In genomic region chr12:110921262-110921661, GRCh38 we compare ENCODE assay signal across 21 cellular contexts. TPM values are rescaled to one million over a fixed set of nuclear protein-coding genes. Genes with fewer than 3 reads are reported as not detected.
DNase-seq lines count a peak whose midpoint lies in the region; ATAC-seq, FAIRE-seq and TF ChIP-seq lines count a peak whose summit lies in the region.
"Had no signal": no experiment of that assay in that cellular context is flagged by ENCODE, and none has a peak within 500 bp of the region (broad histone marks: within the 10 kb centered on the region; RNA-seq: fewer than 3 reads in every experiment).

No MANE protein-coding gene starts in this region.

- intact Hi-C loops in lower leg skin (cut with DNase I; ENCODE audit: low total_unique reads): loop anchor here (10.0 kb wide), 1 partner anchor 374 kb away; no protein-coding TSS in a partner anchor

- no peak for FAIRE-seq in bronchial epithelial cell (lab: Jason Lieb, UNC)
- FAIRE-seq: GM12878 had no signal

- H3F3A ChIP-seq in GM23248 (ENCODE audit: insufficient read depth): no peaks in the 10 kb centered on the region

- DNase-seq in GM23248 (peak; percentile 68), MG63 (peak; percentile 59), bronchial epithelial cell (ENCODE audit: low read depth) (peak; percentile 46), myocyte (ENCODE audit: low read depth) (peak; percentile 67), lower leg skin (ENCODE audit: low spot score in 2 of 2) (no peak), DMS114 treated with DMSO at 0.1 percent for 48 hours (lab: John Stamatoyannopoulos, UW; ENCODE audit: unreplicated experiment) (no peak), NCI-H2227 (lab: John Stamatoyannopoulos, UW; ENCODE audit: unreplicated experiment) (no peak)
- DNase-seq: activated CD8-positive, alpha-beta memory T cell treated with anti-CD3 and anti-CD28 coated beads, Interleukin-2, amount 10 ng/mL, durations not matched to agents 7 days and 5 days; activated gamma-delta T cell; caudate nucleus; CD4-positive, CD25-positive, alpha-beta regulatory T cell; effector memory CD8-positive, alpha-beta T cell; kidney glomerular epithelial cell; NCI-H146; NCI-H446 had no signal

- H2AFZ ChIP-seq in GM23248: no peak overlapping the region

- no peak for TF ChIP-seq CTCF in bronchial epithelial cell (IDR thresholded peaks at IDR 0.05; ENCODE audit: insufficient read depth, low read length, severe bottlenecking)
- TF ChIP-seq CTCF in lower leg skin (IDR thresholded peaks at IDR 0.05): no peak

- 51 to 57% methylated on average over 10 of the region's 10 CpGs for WGBS in GM23248 (ENCODE audit: low coverage in 1 of 2, low lambda C conversion rate in 2 of 2, missing lambda C conversion rate in 2 of 2), 2 experiments
- WGBS in lower leg skin, 2 donors: 85 to 88% methylated on average over 10 of the region's 10 CpGs

- no peaks in the 10 kb centered on the region for H3K9me3 ChIP-seq in GM23248 (ENCODE audit: low read depth)
- H3K9me3 ChIP-seq in MG63: no peaks in the 10 kb centered on the region
- H3K9me3 ChIP-seq: HAP-1 had no signal

- H4K20me1 ChIP-seq in GM23248 (ENCODE audit: insufficient read depth): no peaks in the 10 kb centered on the region

- no peaks in the 10 kb centered on the region for H3K79me2 ChIP-seq in GM23248 (ENCODE audit: insufficient read depth)

- ATAC-seq in HG03342 (IDR thresholded peaks at IDR 0.05; ENCODE audit: unreplicated experiment): no peak
- ATAC-seq: activated CD8-positive, alpha-beta memory T cell treated with anti-CD3 and anti-CD28 coated beads, Interleukin-2, amount 10 ng/mL, durations not matched to agents 7 days and 5 days; effector memory CD8-positive, alpha-beta T cell; GM12878 had no signal

- no peaks in the 10 kb centered on the region for H3K36me3 ChIP-seq in GM23248 (ENCODE audit: low read depth)
- no peaks in the 10 kb centered on the region for H3K36me3 ChIP-seq in MG63
- no peaks in the 10 kb centered on the region for H3K36me3 ChIP-seq in bronchial epithelial cell (ENCODE audit: control insufficient read depth, insufficient read depth, low read length)
- H3K36me3 ChIP-seq: HAP-1 had no signal

- no peaks in the 10 kb centered on the region for H3K9me2 ChIP-seq in GM23248 (ENCODE audit: insufficient read depth)

- TF ChIP-seq POLR2A in lower leg skin (IDR thresholded peaks at IDR 0.05): no peak

- no peak overlapping the region for H3K4me2 ChIP-seq in GM23248 (ENCODE audit: unreplicated experiment)
- H3K4me2 ChIP-seq: KMS-11 had no signal

- H3K4me1 ChIP-seq in GM23248 (ENCODE audit: insufficient read depth): peaks cover 6% of the 10 kb centered on the region
- H3K4me1 ChIP-seq: HAP-1 had no signal

- in situ Hi-C loops in GM23248 (cut with MboI): no loop called here

- no peak overlapping the region for H3K9ac ChIP-seq in GM23248
- H3K9ac ChIP-seq: KMS-11 had no signal

- H3K27ac ChIP-seq in GM23248: no peak overlapping the region
- H3K27ac ChIP-seq: KMS-11 had no signal

- H3K27me3 ChIP-seq in GM23248 (replicated peaks; ENCODE audit: insufficient read depth): peaks cover 19% of the 10 kb centered on the region
- no peaks in the 10 kb centered on the region for H3K27me3 ChIP-seq in MG63
- H3K27me3 ChIP-seq in bronchial epithelial cell (ENCODE audit: control insufficient read depth, insufficient read depth, low read length): no peaks in the 10 kb centered on the region

- H3K4me3 ChIP-seq in GM23248 (no peak overlapping the region), MG63 (no peak overlapping the region), bronchial epithelial cell (ENCODE audit: low read depth, low read length) (no peak overlapping the region), lower leg skin (ENCODE audit: low read depth, poor library complexity, severe bottlenecking) (no peak overlapping the region)
- H3K4me3 ChIP-seq: GM12878, HAP-1 had no signal

RNA-seq across cellular contexts. Expression of gene MYL2, which starts 0.9 kb away (rescaled TPM):
- total RNA-seq in GM23248 (2014; rRNA removed; shearing (Covaris generic)): not detected in 2 replicates
- not detected in 2 replicates for polyA plus RNA-seq in GM23248 (2016; fragmentation: Nextera tagmentation; extraction: Ambion mirVana)
- total RNA-seq in MG63 (2014; rRNA removed; shearing (Covaris generic); ENCODE audit: low replicate concordance): not detected in 2 replicates
- total RNA-seq in bronchial epithelial cell: not detected in 2 replicates
- total RNA-seq in myocyte: 20.2 and 24.6 TPM in 2 replicates
- 106 TPM for polyA plus RNA-seq in myocyte (2012)
- total RNA-seq in lower leg skin: not detected
- total RNA-seq: activated CD8-positive, alpha-beta memory T cell treated with anti-CD3 and anti-CD28 coated beads, Interleukin-2, amount 10 ng/mL, durations not matched to agents 7 days and 5 days; CD4-positive, CD25-positive, alpha-beta regulatory T cell; glomerular endothelial cell; posterior vena cava had no signal
- polyA plus RNA-seq: CD4-positive, CD25-positive, alpha-beta regulatory T cell had no signal

Comparison
In these comparisons a context has a peak if more than half of its experiments do, and no peak if none do; other contexts are left out.
1. DNase-seq: peak in GM23248 (single experiment), MG63 (single experiment), bronchial epithelial cell (single experiment) and myocyte (single experiment); none in lower leg skin (0 of 2), DMS114 treated with DMSO at 0.1 percent for 48 hours (single experiment) and NCI-H2227 (single experiment).
2. RNA of gene MYL2, which starts 0.9 kb away (total RNA-seq): 20.2 to 24.6 TPM in myocyte; not detected in GM23248, not detected in MG63, not detected in bronchial epithelial cell and not detected in lower leg skin; every median in the first group is over 10 times any median in the second.